Comparison of ENCODE assay signal across 8 cellular contexts in genomic region chr6:13485923-13486557, GRCh38. TPM values are rescaled to one million over a fixed set of nuclear protein-coding genes. Genes with fewer than 3 reads are reported as not detected.
DNase-seq lines count a peak whose midpoint lies in the region; ATAC-seq and TF ChIP-seq lines count a peak whose summit lies in the region.

No MANE protein-coding gene starts in this region.

- H3K4me1 ChIP-seq in endodermal cell (ENCODE audit: control insufficient read depth, insufficient read depth, low read length) = peaks cover 5% of the 10 kb centered on the region
- H3K4me1 ChIP-seq in mesodermal cell (ENCODE audit: control insufficient read depth, insufficient read depth, low read length, poor library complexity, severe bottlenecking) = peaks cover 25% of the 10 kb centered on the region
- peaks cover 29% of the 10 kb centered on the region for H3K4me1 ChIP-seq in stomach smooth muscle (ENCODE audit: control insufficient read depth, insufficient read depth, low read length)

- intact Hi-C loops in activated CD4-positive, alpha-beta T cell treated with anti-CD3 and anti-CD28 coated beads for 36 hours (cut with DNase I, micrococcal nuclease) = loop anchor here (2.0 to 5.0 kb wide), 6 partner anchors 19 to 1949 kb away; partner anchors contain the start of genes MCUR1 (in 1 of the 2), SIRT5 (in 1 of the 2) and TMEM170B (in 1 of the 2)

- peaks cover 8% of the 10 kb centered on the region for H3K27me3 Mint-ChIP-seq in activated CD4-positive, alpha-beta T cell treated with anti-CD3 and anti-CD28 coated beads for 36 hours
- H3K27me3 Mint-ChIP-seq in endodermal cell (ENCODE audit: insufficient read depth) = peaks cover 69% of the 10 kb centered on the region

- POLR2A ChIA-PET in activated CD4-positive, alpha-beta T cell treated with anti-CD3 and anti-CD28 coated beads for 36 hours (lab: Charles Lee) = interaction anchor here (0.6 to 1.3 kb wide), 4 partner anchors 58 to 1429 kb away, joined by 3 to 4 read pairs (median 4); partner anchors contain the start of gene SIRT5

- peak overlapping the region; percentile 86 for H3K27ac Mint-ChIP-seq in activated CD4-positive, alpha-beta T cell treated with anti-CD3 and anti-CD28 coated beads for 36 hours
- H3K27ac Mint-ChIP-seq in endodermal cell = no peak overlapping the region

- CTCF ChIA-PET in activated CD4-positive, alpha-beta T cell treated with anti-CD3 and anti-CD28 coated beads for 36 hours (lab: Charles Lee) = interaction anchor here (0.6 to 1.5 kb wide), 7 partner anchors 19 to 1777 kb away, joined by 3 to 6 read pairs (median 3); partner anchors contain the start of gene TBC1D7

- H3K36me3 ChIP-seq in endodermal cell (ENCODE audit: control insufficient read depth, insufficient read depth, low read length) = no peaks in the 10 kb centered on the region
- peaks cover 8% of the 10 kb centered on the region for H3K36me3 ChIP-seq in mesodermal cell (ENCODE audit: control insufficient read depth, insufficient read depth, low read length)
- no peaks in the 10 kb centered on the region for H3K36me3 ChIP-seq in stomach smooth muscle (ENCODE audit: control insufficient read depth in 2 of 2, insufficient read depth in 2 of 2, low read length in 2 of 2)

- ATAC-seq in activated CD4-positive, alpha-beta T cell treated with anti-CD3 and anti-CD28 coated beads for 36 hours = peak; percentile 2

- H3K4me1 Mint-ChIP-seq in activated CD4-positive, alpha-beta T cell treated with anti-CD3 and anti-CD28 coated beads for 36 hours = peaks cover 38% of the 10 kb centered on the region
- H3K4me1 Mint-ChIP-seq in endodermal cell = peaks cover 19% of the 10 kb centered on the region

- no peak overlapping the region for H3K9ac ChIP-seq in endodermal cell (ENCODE audit: extremely low read depth, low read length, poor library complexity, severe bottlenecking)
- H3K9ac ChIP-seq in stomach smooth muscle (ENCODE audit: low read length in 2 of 2) = peak overlapping the region; percentile 53 to 85

- H3K4me3 Mint-ChIP-seq in activated CD4-positive, alpha-beta T cell treated with anti-CD3 and anti-CD28 coated beads for 36 hours = peak overlapping the region; percentile 83
- peak overlapping the region; percentile 60 for H3K4me3 Mint-ChIP-seq in endodermal cell

- WGBS in endodermal cell (ENCODE audit: insufficient coverage in 1 of 2, insufficient read length in 1 of 2), 2 experiments = 0 to 2% methylated on average over 9 to 30 of the region's 38 CpGs
- WGBS in mesodermal cell (ENCODE audit: insufficient coverage in 2 of 2), 2 experiments = 0 to 1% methylated on average over 3 to 11 of the region's 38 CpGs

- H3K27ac ChIP-seq in endodermal cell (ENCODE audit: low read depth, low read length) (no peak overlapping the region), mesodermal cell (ENCODE audit: low read depth, low read length, severe bottlenecking) (no peak overlapping the region), stomach smooth muscle (ENCODE audit: low read length) (peak overlapping the region; percentile 84)

- DNase-seq in NCI-H2107 treated with DMSO at 0.1 percent for 48 hours (lab: John Stamatoyannopoulos, UW; ENCODE audit: unreplicated experiment) = peak; percentile 34
- no peak for DNase-seq in NCI-H2107 (lab: John Stamatoyannopoulos, UW)
- peak; percentile 23 for DNase-seq in NCI-H1694 (lab: John Stamatoyannopoulos, UW)
- DNase-seq in activated CD4-positive, alpha-beta T cell treated with anti-CD3 and anti-CD28 coated beads for 36 hours = peak; percentile 68
- DNase-seq in endodermal cell = peak; percentile 75
- no peak for DNase-seq in NCI-H1092 treated with DMSO at 0.1 percent for 48 hours (lab: John Stamatoyannopoulos, UW)

- H3K9me3 ChIP-seq in endodermal cell (ENCODE audit: control insufficient read depth, low read length) (no peaks in the 10 kb centered on the region), mesodermal cell (ENCODE audit: control insufficient read depth, low read length) (no peaks in the 10 kb centered on the region), stomach smooth muscle (ENCODE audit: control insufficient read depth in 2 of 2, low read length in 2 of 2) (no peaks in the 10 kb centered on the region)

- no peak for TF ChIP-seq CTCF in endodermal cell (conservative IDR thresholded peaks at IDR 0.05)

- peaks cover 61% of the 10 kb centered on the region for H3K27me3 ChIP-seq in endodermal cell (ENCODE audit: control insufficient read depth, insufficient read depth, low read length, poor library complexity, severe bottlenecking)
- H3K27me3 ChIP-seq in stomach smooth muscle (ENCODE audit: control insufficient read depth in 1 of 2, insufficient read depth in 2 of 2, low read length in 2 of 2) = no peaks in the 10 kb centered on the region

- H3K4me3 ChIP-seq in endodermal cell (ENCODE audit: low read length) (peak overlapping the region; percentile 77), mesodermal cell (ENCODE audit: extremely low read depth, insufficient read depth, low read length, poor library complexity, severe bottlenecking) (peak overlapping the region; percentile 81), stomach smooth muscle (ENCODE audit: low read length in 2 of 2) (peak overlapping the region; percentile 69 to 94)

- H3K36me3 Mint-ChIP-seq in activated CD4-positive, alpha-beta T cell treated with anti-CD3 and anti-CD28 coated beads for 36 hours (ENCODE audit: low read depth) = no peaks in the 10 kb centered on the region
- H3K36me3 Mint-ChIP-seq in endodermal cell (ENCODE audit: low read depth) = no peaks in the 10 kb centered on the region

- no peaks in the 10 kb centered on the region for H3K9me3 Mint-ChIP-seq in activated CD4-positive, alpha-beta T cell treated with anti-CD3 and anti-CD28 coated beads for 36 hours (ENCODE audit: low read depth)
- H3K9me3 Mint-ChIP-seq in endodermal cell = no peaks in the 10 kb centered on the region

RNA-seq across cellular contexts. Expression of gene GFOD1, which starts 1.4 kb away (rescaled TPM):
- 1 to 10 TPM; 4.2 to 5.8 TPM for total RNA-seq in activated CD4-positive, alpha-beta T cell treated with anti-CD3 and anti-CD28 coated beads for 36 hours
- total RNA-seq in endodermal cell = 1 to 10 TPM in 1 of 2 donors, under 1 TPM in 1; 0.71 to 1.9 TPM
- polyA plus RNA-seq in endodermal cell (2013, experiment 1 of 2) = 1.6 TPM
- polyA plus RNA-seq in endodermal cell (2013, experiment 2 of 2) = 1.5 TPM
- 11.5 TPM for polyA plus RNA-seq in mesodermal cell (2013, experiment 1 of 2)
- polyA plus RNA-seq in mesodermal cell (2013, experiment 2 of 2) = 12.4 TPM

Comparison
In these comparisons a context has a peak if more than half of its experiments do, and no peak if none do; other contexts are left out.
1. DNase-seq: peak in NCI-H2107 treated with DMSO at 0.1 percent for 48 hours (single experiment), NCI-H1694 (single experiment), activated CD4-positive, alpha-beta T cell treated with anti-CD3 and anti-CD28 coated beads for 36 hours (single experiment) and endodermal cell (single experiment); none in NCI-H2107 (single experiment) and NCI-H1092 treated with DMSO at 0.1 percent for 48 hours (single experiment).
2. Peak in every context shown above with its lines, with median percentiles within 50 percentile points of each other: H3K4me3 ChIP-seq.